In genomic region chr2:119367472-119368099, GRCh38 we compare ENCODE assay signal across 8 cellular contexts. TPM values are rescaled to one million over a fixed set of nuclear protein-coding genes. Genes with fewer than 3 reads are reported as not detected.
A peak's percentile ranks its signal among the peaks of the same experiment; 100 is the strongest.
DNase-seq lines count a peak whose midpoint lies in the region; ATAC-seq and TF ChIP-seq lines count a peak whose summit lies in the region.

No MANE protein-coding gene starts in this region.

- no peaks in the 10 kb centered on the region for H3K27me3 Mint-ChIP-seq in nephron (ENCODE audit: low read depth)

- peak overlapping the region; percentile 64 for H3K27ac ChIP-seq in fibroblast of lung (ENCODE audit: insufficient read depth, low read length)
- peak overlapping the region; percentile 71 to 87 for H3K27ac ChIP-seq in thoracic aorta

- peak overlapping the region; percentile 91 for H2AFZ ChIP-seq in fibroblast of lung (ENCODE audit: low read length)

- H3K27me3 ChIP-seq in fibroblast of lung (ENCODE audit: control insufficient read depth, insufficient read depth, low read length) (no peaks in the 10 kb centered on the region), thoracic aorta (replicated peaks; ENCODE audit: insufficient read depth) (no peaks in the 10 kb centered on the region)

- H3K36me3 Mint-ChIP-seq in nephron (ENCODE audit: low read depth), result peaks cover 42% of the 10 kb centered on the region

- peaks cover 3% of the 10 kb centered on the region for H3K9me3 Mint-ChIP-seq in nephron

- TF ChIP-seq CTCF in fibroblast of lung (conservative IDR thresholded peaks at IDR 0.05 in 1 of 2, IDR thresholded peaks at IDR 0.05 in 1 of 2; ENCODE audit: low read depth in 1 of 2, low read length in 2 of 2) (no peak), nephron (IDR thresholded peaks at IDR 0.05; ENCODE audit: unreplicated experiment in 3 of 3) (no peak), thoracic aorta (IDR thresholded peaks at IDR 0.05) (no peak)

- ATAC-seq in HG02623 (IDR thresholded peaks at IDR 0.05; ENCODE audit: unreplicated experiment) (peak; percentile 21), thoracic aorta (ENCODE audit: insufficient number of reproducible peaks, low FRiP score, low read depth) (peak; percentile 15)

- peak overlapping the region; percentile 74 to 98 (median 88) for H3K27ac Mint-ChIP-seq in nephron

- peaks cover 32% of the 10 kb centered on the region for H3K79me2 ChIP-seq in fibroblast of lung (ENCODE audit: control insufficient read depth, insufficient read depth, low read length)

- H3K4me3 ChIP-seq in fibroblast of lung (replicated peaks in 1 of 4; ENCODE audit: control extremely low read depth in 1 of 4, insufficient read depth in 1 of 4, low read depth in 3 of 4, low read length in 4 of 4) (peak overlapping the region; percentile 92 to 100 (median 94)), thoracic aorta (peak overlapping the region; percentile 90)

- peak overlapping the region; percentile 75 for H3K9ac ChIP-seq in fibroblast of lung (ENCODE audit: insufficient read depth, low read length)

- H3K4me2 ChIP-seq in fibroblast of lung (ENCODE audit: extremely low read depth, insufficient read depth, low read length), result peak overlapping the region; percentile 96

- H4K20me1 ChIP-seq in fibroblast of lung (ENCODE audit: control insufficient read depth, extremely low read depth, insufficient read depth, low read length), result no peaks in the 10 kb centered on the region

- H3K36me3 ChIP-seq in fibroblast of lung (ENCODE audit: control insufficient read depth, insufficient read depth, low read length), result peaks cover 25% of the 10 kb centered on the region
- peaks cover 35% of the 10 kb centered on the region for H3K36me3 ChIP-seq in thoracic aorta

- DNase-seq in DMS 273 (lab: John Stamatoyannopoulos, UW; ENCODE audit: unreplicated experiment), result peak; percentile 58
- DNase-seq in DMS 273 treated with DMSO at 0.1 percent for 48 hours (lab: John Stamatoyannopoulos, UW), result no peak
- DNase-seq in NCI-H510A (lab: John Stamatoyannopoulos, UW), result peak; percentile 37
- DNase-seq in activated T-cell treated with anti-CD3 and anti-CD28 coated beads, Interleukin-2, amount 50 U/mL, for 48 hours, result peak; percentile 66 to 72
- peak; percentile 8 to 11 for DNase-seq in fibroblast of lung (ENCODE audit: low read depth in 2 of 2)
- no peak for DNase-seq in thoracic aorta (ENCODE audit: low spot score)

- no peaks in the 10 kb centered on the region for H3K9me3 ChIP-seq in fibroblast of lung (ENCODE audit: control insufficient read depth, insufficient read depth, low read depth, low read length)
- H3K9me3 ChIP-seq in thoracic aorta, result no peaks in the 10 kb centered on the region

- H3K4me1 Mint-ChIP-seq in nephron, result peaks cover 24% of the 10 kb centered on the region

- H3K4me1 ChIP-seq in fibroblast of lung (ENCODE audit: control insufficient read depth, extremely low read depth, insufficient read depth, low read length) (peaks cover 7% of the 10 kb centered on the region), thoracic aorta (ENCODE audit: control insufficient read depth in 1 of 2, low read depth in 2 of 2) (peaks cover 21 to 22% of the 10 kb centered on the region in 2 donors)

- H3K4me3 Mint-ChIP-seq in nephron, result peak overlapping the region; percentile 98 to 99 (median 98)

RNA-seq across cellular contexts. Expression of gene DBI, which starts 0.8 kb away (rescaled TPM):
- total RNA-seq in fibroblast of lung, result 84.0 and 128 TPM in 2 replicates
- polyA plus RNA-seq in fibroblast of lung, result 653 and 740 TPM in 2 replicates
- 693 and 744 TPM in 2 replicates for polyA plus RNA-seq in fibroblast of lung (2012)
- polyA minus RNA-seq in fibroblast of lung (ENCODE audit: low replicate concordance), result 51.9 and 52.4 TPM in 2 replicates
- 10 to 100 TPM; 63.8 to 68.6 TPM for total RNA-seq in thoracic aorta

RNA-seq across cellular contexts. Expression of gene C2orf76, which starts 1.0 kb away (rescaled TPM):
- 8.5 and 17.8 TPM in 2 replicates for total RNA-seq in fibroblast of lung
- 14.6 and 21.1 TPM in 2 replicates for polyA plus RNA-seq in fibroblast of lung
- polyA plus RNA-seq in fibroblast of lung (2012), result 21.8 and 23.1 TPM in 2 replicates
- polyA minus RNA-seq in fibroblast of lung (ENCODE audit: low replicate concordance), result 5.1 TPM in 1 of 2 replicates, not detected in the other
- 1 to 10 TPM; 2.2 to 6.5 TPM for total RNA-seq in thoracic aorta

Comparison
In these comparisons a context has a peak if more than half of its experiments do, and no peak if none do; other contexts are left out.
1. DNase-seq: peak in DMS 273 (single experiment), NCI-H510A (single experiment), activated T-cell treated with anti-CD3 and anti-CD28 coated beads, Interleukin-2, amount 50 U/mL, for 48 hours (2 of 2) and fibroblast of lung (2 of 2); none in DMS 273 treated with DMSO at 0.1 percent for 48 hours (single experiment) and thoracic aorta (single experiment).